26 cellular contexts compared by ENCODE assay signal in the genomic region with DNA sequence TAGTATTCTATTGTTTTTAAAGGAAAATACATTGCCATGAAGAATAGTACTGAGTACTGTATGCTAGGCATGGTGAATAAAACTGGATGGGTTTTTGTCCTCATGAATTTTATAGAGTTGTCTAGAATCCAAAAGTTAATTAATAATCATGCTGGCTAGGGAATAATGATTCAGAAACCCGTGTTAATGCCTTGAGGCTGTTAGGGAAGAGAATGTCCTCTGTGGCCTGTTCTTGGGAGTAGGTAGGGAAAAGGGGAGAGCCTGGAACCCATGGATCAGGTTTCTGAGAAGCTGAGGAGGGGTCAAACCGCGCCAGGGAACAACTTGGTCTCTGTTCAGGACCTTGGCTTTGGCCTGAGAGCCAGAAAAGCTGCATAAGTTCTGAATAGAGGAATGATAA.
"Had no signal": no experiment of that assay in that cellular context is flagged by ENCODE, and none has a peak within 500 bp of the region (broad histone marks: within the 10 kb centered on the region; RNA-seq: fewer than 3 reads in every experiment).

No MANE protein-coding gene starts in this region.

- H3K4me1 Mint-ChIP-seq: naive thymus-derived CD8-positive, alpha-beta T cell; nephron; neural crest cell; stimulated activated memory B cell treated with anti-CD40 and anti-IgM and Interleukin-4, amounts not matched to agents 10 μg/mL and 1 μg/mL and 100 μg/mL, for 72 hours; stimulated activated naive CD8-positive, alpha-beta T cell treated with anti-CD3 and anti-CD28 coated beads, Interleukin-15, amount 100 ng/mL, for 72 hours had no signal

- H3K4me3 Mint-ChIP-seq: naive thymus-derived CD8-positive, alpha-beta T cell; nephron; neural crest cell; stimulated activated memory B cell treated with anti-CD40 and anti-IgM and Interleukin-4, amounts not matched to agents 10 μg/mL and 1 μg/mL and 100 μg/mL, for 72 hours; stimulated activated naive CD8-positive, alpha-beta T cell treated with anti-CD3 and anti-CD28 coated beads, Interleukin-15, amount 100 ng/mL, for 72 hours had no signal

- H3K27me3 ChIP-seq: hepatocyte, neutrophil, right atrium auricular region, right lobe of liver, tibial nerve, upper lobe of left lung, vagina had no signal

- H3K36me3 Mint-ChIP-seq: naive thymus-derived CD8-positive, alpha-beta T cell; stimulated activated memory B cell treated with anti-CD40 and anti-IgM and Interleukin-4, amounts not matched to agents 10 μg/mL and 1 μg/mL and 100 μg/mL, for 72 hours had no signal

- H3K27ac ChIP-seq: hepatocyte, left ventricle myocardium inferior, neutrophil, parathyroid adenoma, psoas muscle, right atrium auricular region, right lobe of liver, tibial nerve, upper lobe of left lung, vagina had no signal

- H3K4me1 ChIP-seq: left ventricle myocardium inferior, parathyroid adenoma, psoas muscle, right atrium auricular region, right lobe of liver, tibial nerve, upper lobe of left lung, vagina had no signal

- H3K9ac ChIP-seq: parathyroid adenoma had no signal

- H3K27me3 Mint-ChIP-seq: stimulated activated memory B cell treated with anti-CD40 and anti-IgM and Interleukin-4, amounts not matched to agents 10 μg/mL and 1 μg/mL and 100 μg/mL, for 72 hours had no signal

- DNase-seq: islet precursor cell; left ventricle myocardium inferior; mesenchymal stem cell; naive thymus-derived CD8-positive, alpha-beta T cell; occipital lobe; psoas muscle; right lobe of liver; stimulated activated CD4-positive, alpha-beta T cell treated with anti-CD3 and anti-CD28 coated beads, Interleukin-1b, Interleukin-23, amount 100 ng/mL, for 48 hours; stimulated activated CD4-positive, alpha-beta T cell treated with anti-CD3 and anti-CD28 coated beads, Interleukin-2, amount 100 ng/mL, for 48 hours; stimulated activated CD4-positive, alpha-beta T cell treated with anti-CD3 and anti-CD28 coated beads, Interleukin-4, amount 100 ng/mL, for 4 hours; stimulated activated CD8-positive, alpha-beta memory T cell treated with anti-CD3 and anti-CD28 coated beads, Interleukin-4, amount 100 ng/mL, for 48 hours; stimulated activated naive CD4-positive, alpha-beta T cell treated with Interleukin-2 at 50 U/mL for 16 hours; stimulated activated naive CD8-positive, alpha-beta T cell treated with anti-CD3 and anti-CD28 coated beads, Interleukin-15, amount 100 ng/mL, for 72 hours; substantia nigra; upper lobe of left lung had no signal

- H3K4me2 ChIP-seq: hepatocyte, smooth muscle cell had no signal

- H2AFZ ChIP-seq: hepatocyte, parathyroid adenoma had no signal

- H3K27ac Mint-ChIP-seq: naive thymus-derived CD8-positive, alpha-beta T cell; nephron; stimulated activated memory B cell treated with anti-CD40 and anti-IgM and Interleukin-4, amounts not matched to agents 10 μg/mL and 1 μg/mL and 100 μg/mL, for 72 hours; stimulated activated naive CD8-positive, alpha-beta T cell treated with anti-CD3 and anti-CD28 coated beads, Interleukin-15, amount 100 ng/mL, for 72 hours had no signal

- H3K36me3 ChIP-seq: left ventricle myocardium inferior, neutrophil, right atrium auricular region, right lobe of liver, tibial nerve, upper lobe of left lung, vagina had no signal

- H3K4me3 ChIP-seq: hepatocyte, left ventricle myocardium inferior, lung, psoas muscle, right atrium auricular region, right lobe of liver, smooth muscle cell, tibial nerve, upper lobe of left lung, vagina had no signal

- H3K9me3 ChIP-seq: left ventricle myocardium inferior, neutrophil, psoas muscle, right atrium auricular region, right lobe of liver, tibial nerve, upper lobe of left lung, vagina had no signal
